29 cellular contexts compared by ENCODE assay signal in genomic region chr12:68489273-68489672, GRCh38.
"Had no signal": no experiment of that assay in that cellular context is flagged by ENCODE, and none has a peak within 500 bp of the region (broad histone marks: within the 10 kb centered on the region; RNA-seq: fewer than 3 reads in every experiment).

No MANE protein-coding gene starts in this region.

- H3K9me3 ChIP-seq: stomach, suprapubic skin, testis, thoracic aorta, thyroid gland, tibial artery, tibial nerve, transverse colon, upper lobe of left lung, upper lobe of right lung, uterus, vagina had no signal

- FAIRE-seq: urothelium cell line had no signal

- DNase-seq: stimulated activated CD4-positive, alpha-beta T cell treated with anti-CD3 and anti-CD28 coated beads, Interleukin-2, amount 100 ng/mL, for 48 hours; stimulated activated CD4-positive, alpha-beta T cell treated with anti-CD3 and anti-CD28 coated beads, Interleukin-4, amount 100 ng/mL, for 1 hour; stimulated activated CD4-positive, alpha-beta T cell treated with anti-CD3 and anti-CD28 coated beads, Interleukin-4, amount 100 ng/mL, for 24 hours; stimulated activated CD4-positive, alpha-beta T cell treated with anti-CD3 and anti-CD28 coated beads, Interleukin-4, amount 100 ng/mL, for 4 hours; stimulated activated CD8-positive, alpha-beta memory T cell treated with anti-CD3 and anti-CD28 coated beads, Interleukin-4, amount 100 ng/mL, for 48 hours; stimulated activated naive B cell treated with anti-CD40 and anti-IgM and Interleukin-4, amounts not matched to agents 10 μg/mL and 1 μg/mL and 100 μg/mL, for 72 hours; stimulated activated naive CD4-positive, alpha-beta T cell; stimulated activated naive CD4-positive, alpha-beta T cell treated with Interleukin-2 at 50 U/mL for 16 hours; stimulated activated naive CD8-positive, alpha-beta T cell treated with anti-CD3 and anti-CD28 coated beads, Interleukin-15, amount 100 ng/mL, for 72 hours; stimulated activated naive CD8-positive, alpha-beta T cell treated with anti-CD3 and anti-CD28 coated beads, Interleukin-15, Interleukin-2, amounts not matched to agents 100 U/mL and 50 U/mL, for 24 hours; stomach; substantia nigra; testis; thyroid gland; tibial artery; transverse colon; trophoblast cell; upper lobe of left lung; upper lobe of right lung; uterus had no signal

- H3K27ac ChIP-seq: stomach, suprapubic skin, testis, thoracic aorta, thyroid gland, tibial artery, tibial nerve, transverse colon, upper lobe of left lung, upper lobe of right lung, uterus, vagina had no signal

- H3K27ac Mint-ChIP-seq: stimulated activated effector memory CD8-positive, alpha-beta T cell treated with anti-CD3 and anti-CD28 coated beads, Interleukin-12 subunit alpha, Interleukin-12 subunit beta, amount 100 ng/mL, for 72 hours; stimulated activated memory B cell treated with anti-CD40 and anti-IgM and Interleukin-4, amounts not matched to agents 10 μg/mL and 1 μg/mL and 100 μg/mL, for 72 hours; stimulated activated naive B cell treated with anti-CD40 and anti-IgM and Interleukin-4, amounts not matched to agents 10 μg/mL and 1 μg/mL and 100 μg/mL, for 72 hours; stimulated activated naive CD8-positive, alpha-beta T cell treated with anti-CD3 and anti-CD28 coated beads, Interleukin-15, Interleukin-2, amounts not matched to agents 100 ng/mL and 50 ng/mL, for 24 hours; type B pancreatic cell had no signal

- H3K36me3 ChIP-seq: stomach, suprapubic skin, thoracic aorta, thyroid gland, tibial artery, tibial nerve, transverse colon, upper lobe of left lung, upper lobe of right lung, uterus, vagina had no signal

- H3K27me3 Mint-ChIP-seq: stimulated activated naive CD8-positive, alpha-beta T cell treated with anti-CD3 and anti-CD28 coated beads, Interleukin-15, amount 100 ng/mL, for 72 hours; stimulated activated naive CD8-positive, alpha-beta T cell treated with anti-CD3 and anti-CD28 coated beads, Interleukin-15, Interleukin-2, amounts not matched to agents 100 ng/mL and 50 ng/mL, for 24 hours; type B pancreatic cell had no signal

- H3K4me3 Mint-ChIP-seq: stimulated activated effector memory CD8-positive, alpha-beta T cell treated with anti-CD3 and anti-CD28 coated beads, Interleukin-12 subunit alpha, Interleukin-12 subunit beta, amount 100 ng/mL, for 72 hours; stimulated activated memory B cell treated with anti-CD40 and anti-IgM and Interleukin-4, amounts not matched to agents 10 μg/mL and 1 μg/mL and 100 μg/mL, for 72 hours; stimulated activated naive B cell treated with anti-CD40 and anti-IgM and Interleukin-4, amounts not matched to agents 10 μg/mL and 1 μg/mL and 100 μg/mL, for 72 hours; stimulated activated naive CD8-positive, alpha-beta T cell treated with anti-CD3 and anti-CD28 coated beads, Interleukin-15, amount 100 ng/mL, for 72 hours; stimulated activated naive CD8-positive, alpha-beta T cell treated with anti-CD3 and anti-CD28 coated beads, Interleukin-15, Interleukin-2, amounts not matched to agents 100 ng/mL and 50 ng/mL, for 24 hours; type B pancreatic cell had no signal

- H3K4me1 Mint-ChIP-seq: stimulated activated memory B cell treated with anti-CD40 and anti-IgM and Interleukin-4, amounts not matched to agents 10 μg/mL and 1 μg/mL and 100 μg/mL, for 72 hours had no signal

- H3K36me3 Mint-ChIP-seq: stimulated activated effector memory CD8-positive, alpha-beta T cell treated with anti-CD3 and anti-CD28 coated beads, Interleukin-12 subunit alpha, Interleukin-12 subunit beta, amount 100 ng/mL, for 72 hours; stimulated activated memory B cell treated with anti-CD40 and anti-IgM and Interleukin-4, amounts not matched to agents 10 μg/mL and 1 μg/mL and 100 μg/mL, for 72 hours; stimulated activated naive B cell treated with anti-CD40 and anti-IgM and Interleukin-4, amounts not matched to agents 10 μg/mL and 1 μg/mL and 100 μg/mL, for 72 hours; type B pancreatic cell had no signal

- ATAC-seq: stimulated activated effector memory CD8-positive, alpha-beta T cell treated with anti-CD3 and anti-CD28 coated beads, Interleukin-12 subunit alpha, Interleukin-12 subunit beta, amount 100 ng/mL, for 72 hours; stimulated activated memory B cell treated with anti-CD40 and anti-IgM and Interleukin-4, amounts not matched to agents 10 μg/mL and 1 μg/mL and 100 μg/mL, for 72 hours; stimulated activated naive B cell treated with anti-CD40 and anti-IgM and Interleukin-4, amounts not matched to agents 10 μg/mL and 1 μg/mL and 100 μg/mL, for 72 hours; stimulated activated naive CD8-positive, alpha-beta T cell treated with anti-CD3 and anti-CD28 coated beads, Interleukin-15, amount 100 ng/mL, for 72 hours; stimulated activated naive CD8-positive, alpha-beta T cell treated with anti-CD3 and anti-CD28 coated beads, Interleukin-15, Interleukin-2, amounts not matched to agents 100 U/mL and 50 U/mL, for 24 hours; upper lobe of right lung had no signal

- H3K4me1 ChIP-seq: stomach, suprapubic skin, testis, thyroid gland, tibial nerve, transverse colon, upper lobe of left lung, upper lobe of right lung, uterus, vagina had no signal

- H3K9me3 Mint-ChIP-seq: stimulated activated memory B cell treated with anti-CD40 and anti-IgM and Interleukin-4, amounts not matched to agents 10 μg/mL and 1 μg/mL and 100 μg/mL, for 72 hours; stimulated activated naive B cell treated with anti-CD40 and anti-IgM and Interleukin-4, amounts not matched to agents 10 μg/mL and 1 μg/mL and 100 μg/mL, for 72 hours had no signal

- H3K4me3 ChIP-seq: stomach, suprapubic skin, testis, thoracic aorta, thyroid gland, tibial artery, tibial nerve, transverse colon, upper lobe of left lung, upper lobe of right lung, uterus, vagina had no signal
